In genomic region chr15:52095597-52096262, GRCh38 we compare ENCODE assay signal across 11 cellular contexts. TPM values are rescaled to one million over a fixed set of nuclear protein-coding genes. Genes with fewer than 3 reads are reported as not detected.
A peak's percentile ranks its signal among the peaks of the same experiment; 100 is the strongest.
DNase-seq lines count a peak whose midpoint lies in the region; ATAC-seq and TF ChIP-seq lines count a peak whose summit lies in the region.
"Had no signal": no experiment of that assay in that cellular context is flagged by ENCODE, and none has a peak within 500 bp of the region (broad histone marks: within the 10 kb centered on the region; RNA-seq: fewer than 3 reads in every experiment).

No MANE protein-coding gene starts in this region.

- CTCF ChIA-PET in activated CD8-positive, alpha-beta memory T cell treated with anti-CD3 and anti-CD28 coated beads, Interleukin-2, amount 10 ng/mL, durations not matched to agents 7 days and 5 days (lab: Charles Lee), result interaction anchor here (2.9 kb wide), 1 partner anchor 18 kb away, joined by 7 read pairs; no protein-coding TSS in a partner anchor

- H3K27ac Mint-ChIP-seq in activated CD8-positive, alpha-beta memory T cell treated with anti-CD3 and anti-CD28 coated beads, Interleukin-2, amount 10 ng/mL, durations not matched to agents 7 days and 5 days, result no peak overlapping the region
- H3K27ac Mint-ChIP-seq: type B pancreatic cell had no signal

- DNase-seq in HCEC 1CT (peak; percentile 98), fibroblast of mammary gland (ENCODE audit: low read depth) (peak; percentile 99), skeletal muscle cell (ENCODE audit: low read depth) (peak; percentile 86), SKM-1 (lab: John Stamatoyannopoulos, UW; ENCODE audit: unreplicated experiment) (no peak), GF-D8 (lab: John Stamatoyannopoulos, UW) (no peak)
- no peak for DNase-seq in activated CD8-positive, alpha-beta memory T cell treated with anti-CD3 and anti-CD28 coated beads, Interleukin-2, amount 10 ng/mL, durations not matched to agents 7 days and 5 days
- no peak for DNase-seq in activated CD4-positive, alpha-beta T cell treated with anti-CD3 and anti-CD28 coated beads, Interleukin-2, amount 50 U/mL, for 4 hours
- DNase-seq: naive thymus-derived CD8-positive, alpha-beta T cell had no signal

- H3K4me1 Mint-ChIP-seq in activated CD8-positive, alpha-beta memory T cell treated with anti-CD3 and anti-CD28 coated beads, Interleukin-2, amount 10 ng/mL, durations not matched to agents 7 days and 5 days, result no peaks in the 10 kb centered on the region

- H3K27me3 Mint-ChIP-seq in activated CD8-positive, alpha-beta memory T cell treated with anti-CD3 and anti-CD28 coated beads, Interleukin-2, amount 10 ng/mL, durations not matched to agents 7 days and 5 days, result peaks cover 23% of the 10 kb centered on the region
- H3K27me3 Mint-ChIP-seq: brain, type B pancreatic cell had no signal

- ATAC-seq in SK-N-SH treated with all-trans-retinoic acid at 6 μM for 48 hours, result peak; percentile 45
- no peak for ATAC-seq in activated CD8-positive, alpha-beta memory T cell treated with anti-CD3 and anti-CD28 coated beads, Interleukin-2, amount 10 ng/mL, durations not matched to agents 7 days and 5 days
- ATAC-seq: naive thymus-derived CD8-positive, alpha-beta T cell had no signal

- H3K36me3 Mint-ChIP-seq in activated CD8-positive, alpha-beta memory T cell treated with anti-CD3 and anti-CD28 coated beads, Interleukin-2, amount 10 ng/mL, durations not matched to agents 7 days and 5 days, result no peaks in the 10 kb centered on the region
- H3K36me3 Mint-ChIP-seq: brain, type B pancreatic cell had no signal

- H3K9me3 Mint-ChIP-seq in activated CD8-positive, alpha-beta memory T cell treated with anti-CD3 and anti-CD28 coated beads, Interleukin-2, amount 10 ng/mL, durations not matched to agents 7 days and 5 days (ENCODE audit: low read depth), result no peaks in the 10 kb centered on the region
- H3K9me3 Mint-ChIP-seq: type B pancreatic cell had no signal

- no peak overlapping the region for H3K4me3 Mint-ChIP-seq in activated CD8-positive, alpha-beta memory T cell treated with anti-CD3 and anti-CD28 coated beads, Interleukin-2, amount 10 ng/mL, durations not matched to agents 7 days and 5 days
- H3K4me3 Mint-ChIP-seq: naive thymus-derived CD8-positive, alpha-beta T cell; type B pancreatic cell had no signal

- no peak for TF ChIP-seq CTCF in fibroblast of mammary gland (conservative IDR thresholded peaks at IDR 0.05; ENCODE audit: control insufficient read depth, insufficient read depth, low read depth, low read length)

- H3K4me3 ChIP-seq in fibroblast of mammary gland (ENCODE audit: control insufficient read depth, low read depth, low read length) (no peak overlapping the region), skeletal muscle cell (ENCODE audit: low read depth, low read length) (no peak overlapping the region)

TF ChIP-seq in SK-N-SH treated with all-trans-retinoic acid at 6 μM for 48 hours, 23 proteins besides CTCF, POLR2A, EP300 and RAD21:
- TF ChIP-seq ZNF8 (CRISPR knock-in tag; IDR thresholded peaks at IDR 0.05) (no peak), ISL1 (CRISPR knock-in tag; IDR thresholded peaks at IDR 0.05) (peak; percentile 65)

RNA-seq across cellular contexts. Expression of gene BCL2L10, which starts 16.8 kb away (rescaled TPM):
- not detected for total RNA-seq in activated CD8-positive, alpha-beta memory T cell treated with anti-CD3 and anti-CD28 coated beads, Interleukin-2, amount 10 ng/mL, durations not matched to agents 7 days and 5 days

Comparison
In these comparisons a context has a peak if more than half of its experiments do, and no peak if none do; other contexts are left out.
1. DNase-seq: peak in HCEC 1CT (single experiment), fibroblast of mammary gland (single experiment) and skeletal muscle cell (single experiment); none in activated CD8-positive, alpha-beta memory T cell treated with anti-CD3 and anti-CD28 coated beads, Interleukin-2, amount 10 ng/mL, durations not matched to agents 7 days and 5 days (single experiment), activated CD4-positive, alpha-beta T cell treated with anti-CD3 and anti-CD28 coated beads, Interleukin-2, amount 50 U/mL, for 4 hours (0 of 2), SKM-1 (single experiment) and GF-D8 (single experiment).